ENCODE assay signal across 14 cellular contexts in genomic region chr6:11333292-11333849, GRCh38.
A peak's percentile ranks its signal among the peaks of the same experiment; 100 is the strongest.
DNase-seq lines count a peak whose midpoint lies in the region; ATAC-seq and TF ChIP-seq lines count a peak whose summit lies in the region.
"Had no signal": no experiment of that assay in that cellular context is flagged by ENCODE, and none has a peak within 500 bp of the region (broad histone marks: within the 10 kb centered on the region; RNA-seq: fewer than 3 reads in every experiment).

No MANE protein-coding gene starts in this region.

- ATAC-seq in DND-41 (ENCODE audit: insufficient read depth, low read depth) (peak; percentile 99), GM19043 (IDR thresholded peaks at IDR 0.05; ENCODE audit: low read depth, unreplicated experiment) (peak; percentile 73), HG03108 (IDR thresholded peaks at IDR 0.05; ENCODE audit: unreplicated experiment) (peak; percentile 52), HG03521 (IDR thresholded peaks at IDR 0.05; ENCODE audit: unreplicated experiment) (no peak)
- ATAC-seq in activated naive CD8-positive, alpha-beta T cell treated with anti-CD3 and anti-CD28 coated beads, Interleukin-2, amount 10 ng/mL, durations not matched to agents 7 days and 5 days (ENCODE audit: low read depth): peak; percentile 22

- H3K4me2 ChIP-seq in DND-41 (ENCODE audit: insufficient read depth, low read length): peak overlapping the region; percentile 47
- H3K4me2 ChIP-seq: neural progenitor cell had no signal

- H2AFZ ChIP-seq in DND-41 (ENCODE audit: low read depth, low read length): peak overlapping the region; percentile 12; the same call in 1 of the 2 replicates
- H2AFZ ChIP-seq: neural progenitor cell had no signal

- H3K36me3 ChIP-seq in DND-41 (ENCODE audit: insufficient read depth, low read length): no peaks in the 10 kb centered on the region; the same call in 1 of the 2 replicates
- no peaks in the 10 kb centered on the region for H3K36me3 ChIP-seq in prostate gland
- H3K36me3 ChIP-seq: esophagus muscularis mucosa, neural progenitor cell, stomach had no signal

- peak overlapping the region; percentile 26; the same call in 1 of the 2 replicates for H3K9ac ChIP-seq in DND-41 (ENCODE audit: low read depth, low read length)
- H3K9ac ChIP-seq: neural progenitor cell had no signal

- WGBS in prostate gland: 68% methylated on average over 5 of the region's 5 CpGs

- no peaks in the 10 kb centered on the region for H3K79me2 ChIP-seq in DND-41 (ENCODE audit: insufficient read depth, low read length)

- H3K4me3 Mint-ChIP-seq in activated naive CD8-positive, alpha-beta T cell treated with anti-CD3 and anti-CD28 coated beads, Interleukin-2, amount 10 ng/mL, durations not matched to agents 7 days and 5 days: no peak overlapping the region
- H3K4me3 Mint-ChIP-seq: neural progenitor cell had no signal

- TF ChIP-seq POLR2A in prostate gland (IDR thresholded peaks at IDR 0.05): no peak

- peaks cover 60% of the 10 kb centered on the region for H3K36me3 Mint-ChIP-seq in activated naive CD8-positive, alpha-beta T cell treated with anti-CD3 and anti-CD28 coated beads, Interleukin-2, amount 10 ng/mL, durations not matched to agents 7 days and 5 days

- POLR2A ChIA-PET in activated naive CD8-positive, alpha-beta T cell treated with anti-CD3 and anti-CD28 coated beads, Interleukin-2, amount 10 ng/mL, durations not matched to agents 7 days and 5 days (lab: Charles Lee): interaction anchor here (1.0 to 1.6 kb wide), 2 partner anchors 66 to 101 kb away, joined by 3 to 4 read pairs; partner anchors contain the start of gene NEDD9

- H3K27ac Mint-ChIP-seq in activated naive CD8-positive, alpha-beta T cell treated with anti-CD3 and anti-CD28 coated beads, Interleukin-2, amount 10 ng/mL, durations not matched to agents 7 days and 5 days: no peak overlapping the region
- H3K27ac Mint-ChIP-seq: neural progenitor cell had no signal

- H3K27me3 ChIP-seq in DND-41 (ENCODE audit: insufficient read depth, low read length, poor library complexity) (no peaks in the 10 kb centered on the region), prostate gland (replicated peaks; ENCODE audit: insufficient read depth) (no peaks in the 10 kb centered on the region)
- H3K27me3 ChIP-seq: esophagus muscularis mucosa, neural progenitor cell, stomach had no signal

- H4K20me1 ChIP-seq in DND-41 (ENCODE audit: insufficient read depth, low read length): no peaks in the 10 kb centered on the region

- intact Hi-C loops in prostate gland (cut with DNase I): no loop called here

- H3K9me3 Mint-ChIP-seq in activated naive CD8-positive, alpha-beta T cell treated with anti-CD3 and anti-CD28 coated beads, Interleukin-2, amount 10 ng/mL, durations not matched to agents 7 days and 5 days: no peaks in the 10 kb centered on the region
- H3K9me3 Mint-ChIP-seq: neural progenitor cell had no signal

- no peaks in the 10 kb centered on the region for H3K27me3 Mint-ChIP-seq in activated naive CD8-positive, alpha-beta T cell treated with anti-CD3 and anti-CD28 coated beads, Interleukin-2, amount 10 ng/mL, durations not matched to agents 7 days and 5 days

- H3K9me3 ChIP-seq in DND-41 (ENCODE audit: insufficient read depth, low read length, severe bottlenecking) (no peaks in the 10 kb centered on the region), prostate gland (no peaks in the 10 kb centered on the region)
- H3K9me3 ChIP-seq: esophagus muscularis mucosa, stomach had no signal

- TF ChIP-seq CTCF in DND-41 (IDR thresholded peaks at IDR 0.05; ENCODE audit: borderline replicate concordance, extremely low read depth, low read length, poor library complexity, severe bottlenecking) (no peak), prostate gland (IDR thresholded peaks at IDR 0.05) (no peak)

- peaks cover 44% of the 10 kb centered on the region for H3K4me1 Mint-ChIP-seq in activated naive CD8-positive, alpha-beta T cell treated with anti-CD3 and anti-CD28 coated beads, Interleukin-2, amount 10 ng/mL, durations not matched to agents 7 days and 5 days
- H3K4me1 Mint-ChIP-seq: neural progenitor cell had no signal

- H3K4me1 ChIP-seq in DND-41 (ENCODE audit: insufficient read depth, low read length): peaks cover 45% of the 10 kb centered on the region
- H3K4me1 ChIP-seq in prostate gland (replicated peaks): no peaks in the 10 kb centered on the region
- H3K4me1 ChIP-seq: neural progenitor cell had no signal

- H3K4me3 ChIP-seq in DND-41 (ENCODE audit: low read depth in 1 of 2, low read length in 2 of 2) (no peak overlapping the region), prostate gland (no peak overlapping the region)
- H3K4me3 ChIP-seq: esophagus muscularis mucosa, neural progenitor cell, stomach had no signal

- DNase-seq in DND-41 (peak; percentile 90), NCI-H345 (lab: John Stamatoyannopoulos, UW) (no peak), mesenteric fat pad (ENCODE audit: low spot score) (no peak), prostate gland (ENCODE audit: low spot score) (no peak)
- DNase-seq in activated naive CD8-positive, alpha-beta T cell treated with anti-CD3 and anti-CD28 coated beads, Interleukin-2, amount 10 ng/mL, durations not matched to agents 7 days and 5 days: no peak
- DNase-seq: IMR-90, NCI-H526 treated with DMSO at 0.1 percent for 48 hours, stomach, T-helper 2 cell had no signal

- H3K27ac ChIP-seq in DND-41 (ENCODE audit: low read length) (peak overlapping the region; percentile 68), prostate gland (no peak overlapping the region)
- H3K27ac ChIP-seq: esophagus muscularis mucosa, neural progenitor cell, stomach had no signal
